ENCODE assay signal across 1 cellular context in the genomic region with DNA sequence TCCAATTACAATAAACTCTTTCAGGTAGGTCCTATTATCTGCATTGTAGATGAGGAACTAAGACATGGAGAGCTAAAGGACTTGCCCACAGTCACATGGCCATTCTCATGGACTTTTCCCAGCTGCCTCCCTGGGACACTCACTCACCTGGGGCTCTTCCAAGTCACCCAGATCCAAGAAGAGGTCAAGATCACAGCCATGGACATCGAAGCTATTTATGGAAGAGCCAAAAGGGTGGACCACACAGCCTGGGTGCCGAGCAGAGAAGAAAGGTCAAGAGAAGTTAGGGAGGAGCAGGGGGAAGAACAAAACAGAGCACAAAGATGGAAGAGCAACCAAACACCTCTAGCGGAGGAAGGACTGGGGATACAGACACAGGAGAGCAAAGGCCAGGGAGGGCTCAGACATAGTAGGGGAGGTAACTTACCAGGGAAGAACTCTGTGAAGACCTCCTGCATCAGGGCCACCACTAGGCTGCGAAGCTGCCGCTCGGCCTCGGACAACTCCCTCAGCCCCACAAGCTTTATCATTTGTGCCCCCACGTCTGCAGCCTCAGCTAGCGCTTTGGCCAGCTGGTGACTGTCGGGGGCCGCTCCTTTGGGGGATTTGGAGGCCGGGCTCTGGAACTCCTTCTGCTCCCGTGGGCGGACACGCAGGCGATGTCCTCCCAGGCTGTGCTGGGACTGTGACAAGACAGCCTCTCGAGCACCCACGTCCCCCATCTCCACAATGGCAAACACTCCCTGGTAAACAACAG.
TF ChIP-seq lines count a peak whose summit lies in the region.

No MANE protein-coding gene starts in this region.

TF ChIP-seq in HEK293, 187 proteins besides CTCF, POLR2A, EP300 and RAD21 (continued from another document):
- TF ChIP-seq, protein P1, sequence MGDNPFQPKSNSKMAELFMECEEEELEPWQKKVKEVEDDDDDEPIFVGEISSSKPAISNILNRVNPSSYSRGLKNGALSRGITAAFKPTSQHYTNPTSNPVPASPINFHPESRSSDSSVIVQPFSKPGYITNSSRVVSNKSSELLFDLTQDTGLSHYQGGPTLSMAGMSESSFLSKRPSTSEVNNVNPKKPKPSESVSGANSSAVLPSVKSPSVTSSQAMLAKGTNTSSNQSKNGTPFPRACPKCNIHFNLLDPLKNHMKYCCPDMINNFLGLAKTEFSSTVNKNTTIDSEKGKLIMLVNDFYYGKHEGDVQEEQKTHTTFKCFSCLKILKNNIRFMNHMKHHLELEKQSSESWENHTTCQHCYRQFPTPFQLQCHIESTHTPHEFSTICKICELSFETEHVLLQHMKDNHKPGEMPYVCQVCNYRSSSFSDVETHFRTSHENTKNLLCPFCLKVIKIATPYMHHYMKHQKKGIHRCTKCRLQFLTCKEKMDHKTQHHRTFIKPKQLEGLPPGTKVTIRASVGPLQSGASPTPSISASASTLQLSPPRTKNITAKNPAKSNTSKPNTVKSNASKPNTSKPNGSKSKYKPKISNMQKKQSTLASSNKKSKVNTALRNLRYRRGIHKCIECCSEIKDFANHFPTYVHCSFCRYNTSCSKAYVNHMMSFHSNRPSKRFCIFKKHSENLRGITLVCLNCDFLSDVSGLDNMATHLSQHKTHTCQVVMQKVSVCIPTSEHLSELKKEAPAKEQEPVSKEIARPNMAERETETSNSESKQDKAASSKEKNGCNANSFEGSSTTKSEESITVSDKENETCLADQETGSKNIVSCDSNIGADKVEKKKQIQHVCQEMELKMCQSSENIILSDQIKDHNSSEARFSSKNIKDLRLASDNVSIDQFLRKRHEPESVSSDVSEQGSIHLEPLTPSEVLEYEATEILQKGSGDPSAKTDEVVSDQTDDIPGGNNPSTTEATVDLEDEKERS (tag by site-specific recombination; IDR thresholded peaks at IDR 0.05), result no peak
